Comparison of ENCODE assay signal across 7 cellular contexts in genomic region chr1:146691786-146692185, GRCh38.
DNase-seq lines count a peak whose midpoint lies in the region; ATAC-seq and TF ChIP-seq lines count a peak whose summit lies in the region.
"Not testable (repeated sequence)": the region's sequence is repeated elsewhere in the genome, so short reads cannot be mapped to it uniquely, and the experiment has no call there.

No MANE protein-coding gene starts in this region.

- BruUV-seq in Panc1 (replicated peaks; lab: Mats Ljungman, UMichigan), result not testable (repeated sequence)

- intact Hi-C loops in Panc1 (cut with micrococcal nuclease; ENCODE audit: unreplicated experiment); prostate gland (cut with DNase I): not testable (repeated sequence)

- in situ Hi-C loops in Caki2 (cut with HindIII; ENCODE audit: low pct_unique_long_range_greater_than_20kb, low sequenced_read_pairs); Panc1 (cut with HindIII; ENCODE audit: low pct_unique_long_range_greater_than_20kb, low sequenced_read_pairs); SK-MEL-5 (cut with HindIII; ENCODE audit: low pct_unique_long_range_greater_than_20kb, low sequenced_read_pairs): not testable (repeated sequence)

- TF ChIP-seq POLR2A in prostate gland (IDR thresholded peaks at IDR 0.05), result not testable (repeated sequence)

- not testable (repeated sequence) for H3K27ac ChIP-seq in Panc1 (ENCODE audit: low read length); foreskin keratinocyte; prostate gland

- TF ChIP-seq CTCF in Panc1 (IDR thresholded peaks at IDR 0.05); epithelial cell of esophagus (IDR thresholded peaks at IDR 0.05; ENCODE audit: insufficient read depth, low read depth, low read length, missing control alignments); foreskin keratinocyte (conservative IDR thresholded peaks at IDR 0.05); prostate gland (IDR thresholded peaks at IDR 0.05): not testable (repeated sequence)

- ATAC-seq in Panc1 (peak; percentile 53; the same call in 1 of the 2 replicates), foreskin keratinocyte (peak; percentile 91)

- not testable (repeated sequence) for H3K9me3 ChIP-seq in Panc1 (ENCODE audit: control insufficient read depth, insufficient read depth, low read depth, low read length); prostate gland

- POLR2A ChIA-PET in Panc1 (lab: Charles Lee), result not testable (repeated sequence)

- 29% methylated on average over 1 of the region's 3 CpGs for WGBS in prostate gland

- not testable (repeated sequence) for H3K4me1 ChIP-seq in Panc1 (ENCODE audit: control insufficient read depth, insufficient read depth, low read length); foreskin keratinocyte; prostate gland (replicated peaks)

- not testable (repeated sequence) for H3K4me3 ChIP-seq in Panc1 (ENCODE audit: low read depth in 2 of 2, low read length in 2 of 2); epithelial cell of esophagus (ENCODE audit: low read length); prostate gland

- not testable (repeated sequence) for H3K27me3 ChIP-seq in Panc1 (ENCODE audit: control insufficient read depth, insufficient read depth, low read length); foreskin keratinocyte; prostate gland (replicated peaks; ENCODE audit: insufficient read depth)

- DNase-seq in Caki2 (ENCODE audit: low read depth) (peak; percentile 36), M059J (ENCODE audit: low read depth) (peak; percentile 29), SK-MEL-5 (ENCODE audit: low read depth, low spot score) (peak; percentile 36), epithelial cell of esophagus (ENCODE audit: low read depth) (peak; percentile 11), foreskin keratinocyte (peak in 1 of 2 donors; percentile 32), prostate gland (ENCODE audit: low spot score) (peak; percentile 53)
- not testable (repeated sequence) for DNase-seq in Panc1 (ENCODE audit: low read depth, low spot score)

- CTCF ChIA-PET in Panc1 (lab: Charles Lee), result not testable (repeated sequence)

- H3K36me3 ChIP-seq in Panc1 (ENCODE audit: control insufficient read depth, insufficient read depth, low read length); prostate gland: not testable (repeated sequence)
